1 cellular context compared by ENCODE assay signal in the genomic region with DNA sequence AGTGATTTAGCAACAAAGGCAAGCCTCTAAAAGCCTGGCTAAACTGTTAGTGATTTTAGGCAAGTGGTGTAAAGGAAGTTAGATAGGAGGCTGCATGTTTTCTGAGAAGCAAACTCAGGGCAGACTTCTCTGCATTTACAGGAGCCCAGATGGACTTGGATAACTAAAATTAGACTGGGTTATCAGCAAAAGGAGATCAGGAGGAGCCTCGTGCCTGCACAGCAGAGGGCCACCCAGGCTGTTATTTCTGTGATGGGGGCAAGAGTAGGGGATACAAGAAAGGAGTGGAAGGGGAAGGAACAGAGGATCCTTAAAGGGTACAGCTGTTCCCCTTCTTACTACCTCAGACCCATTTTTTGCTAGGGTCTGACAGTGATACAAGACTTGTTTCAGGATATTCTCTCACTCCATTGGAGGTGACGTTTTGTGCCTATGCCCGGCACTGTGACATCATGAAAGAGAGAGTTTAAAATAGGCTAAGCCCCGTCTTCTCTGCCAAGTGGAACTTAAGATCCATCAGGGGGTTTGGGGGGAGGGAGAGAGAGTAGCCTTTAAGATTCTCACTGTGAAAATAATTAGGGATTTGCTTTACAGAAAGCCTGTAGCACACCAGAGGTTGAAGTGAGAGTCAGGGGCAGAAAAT.
TF ChIP-seq lines count a peak whose summit lies in the region.

No MANE protein-coding gene starts in this region.

TF ChIP-seq in H1, 55 proteins besides CTCF, POLR2A, EP300 and RAD21 (continued from another document):
- TF ChIP-seq SAP30 (IDR thresholded peaks at IDR 0.05; ENCODE audit: insufficient read depth, insufficient replicate concordance, low read length) (no peak), EZH2 (IDR thresholded peaks at IDR 0.05; ENCODE audit: low read depth, low read length, severe bottlenecking) (no peak), RBBP5 (IDR thresholded peaks at IDR 0.05; ENCODE audit: borderline replicate concordance, low read depth, low read length) (no peak), FOSL1 (IDR thresholded peaks at IDR 0.05; ENCODE audit: insufficient read depth, low read depth, low read length) (no peak), BRCA1 (IDR thresholded peaks at IDR 0.05; ENCODE audit: low read depth, low read length) (no peak), HDAC6 (IDR thresholded peaks at IDR 0.05; ENCODE audit: low read depth, low read length) (no peak), CHD2 (IDR thresholded peaks at IDR 0.05; ENCODE audit: low read length) (no peak), TBP (IDR thresholded peaks at IDR 0.05; ENCODE audit: low read depth, low read length) (no peak)
- TF ChIP-seq, protein P1, sequence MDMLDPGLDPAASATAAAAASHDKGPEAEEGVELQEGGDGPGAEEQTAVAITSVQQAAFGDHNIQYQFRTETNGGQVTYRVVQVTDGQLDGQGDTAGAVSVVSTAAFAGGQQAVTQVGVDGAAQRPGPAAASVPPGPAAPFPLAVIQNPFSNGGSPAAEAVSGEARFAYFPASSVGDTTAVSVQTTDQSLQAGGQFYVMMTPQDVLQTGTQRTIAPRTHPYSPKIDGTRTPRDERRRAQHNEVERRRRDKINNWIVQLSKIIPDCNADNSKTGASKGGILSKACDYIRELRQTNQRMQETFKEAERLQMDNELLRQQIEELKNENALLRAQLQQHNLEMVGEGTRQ (IDR thresholded peaks at IDR 0.05; ENCODE audit: low read length) = no peak
